ENCODE assay signal across 8 cellular contexts in genomic region chr1:200670215-200671118, GRCh38. TPM values are rescaled to one million over a fixed set of nuclear protein-coding genes. Genes with fewer than 3 reads are reported as not detected.
A peak's percentile ranks its signal among the peaks of the same experiment; 100 is the strongest.
DNase-seq lines count a peak whose midpoint lies in the region; ATAC-seq and TF ChIP-seq lines count a peak whose summit lies in the region.

No MANE protein-coding gene starts in this region.

- TF ChIP-seq CTCF in A673 (conservative IDR thresholded peaks at IDR 0.05; ENCODE audit: low read depth, low read length), result no peak
- no peak for TF ChIP-seq CTCF in GM10266 (IDR thresholded peaks at IDR 0.05; ENCODE audit: control insufficient read depth, insufficient read depth, low read depth, missing control alignments)

- peak; percentile 73 for DNase-seq in A673 (ENCODE audit: low spot score)
- peak; percentile 39 for DNase-seq in GM10266 (ENCODE audit: extremely low spot score)
- DNase-seq in NCI-H2171 treated with DMSO at 0.1 percent for 48 hours (lab: John Stamatoyannopoulos, UW), result peak; percentile 82
- DNase-seq in activated CD4-positive, alpha-beta memory T cell treated with anti-CD3 and anti-CD28 coated beads, Interleukin-2, amount 10 ng/mL, durations not matched to agents 7 days and 5 days, result peak; percentile 27
- peak; percentile 79 for DNase-seq in globus pallidus (ENCODE audit: low spot score)
- peak; percentile 28 for DNase-seq in non-pigmented ciliary epithelial cell (ENCODE audit: low read depth)
- DNase-seq in mesenteric fat pad (ENCODE audit: low spot score), result no peak

- POLR2A ChIA-PET in A673 (lab: Charles Lee; ENCODE audit: low non-redundant PET), result interaction anchor here (0.5 to 0.7 kb wide), 4 partner anchors 88 to 557 kb away, joined by 3 to 13 read pairs (median 6); no protein-coding TSS in a partner anchor
- POLR2A ChIA-PET in activated CD4-positive, alpha-beta memory T cell treated with anti-CD3 and anti-CD28 coated beads, Interleukin-2, amount 10 ng/mL, durations not matched to agents 7 days and 5 days (lab: Charles Lee), result interaction anchor here (0.6 to 5.1 kb wide), 26 partner anchors 9 to 1974 kb away, joined by 3 to 62 read pairs (median 4); partner anchors contain the start of genes KIF14 and KIF21B

- peak overlapping the region; percentile 99 for H3K4me3 Mint-ChIP-seq in activated CD4-positive, alpha-beta memory T cell treated with anti-CD3 and anti-CD28 coated beads, Interleukin-2, amount 10 ng/mL, durations not matched to agents 7 days and 5 days

- peaks cover 37% of the 10 kb centered on the region for H3K4me1 ChIP-seq in A673 (ENCODE audit: insufficient read depth, low read length, poor library complexity, severe bottlenecking)

- peak overlapping the region; percentile 99 for H3K27ac ChIP-seq in A673 (ENCODE audit: low read depth, low read length, poor library complexity, severe bottlenecking)

- CTCF ChIA-PET in A673 (lab: Charles Lee), result interaction anchor here (0.5 to 1.5 kb wide), 5 partner anchors 10 to 627 kb away, joined by 3 to 6 read pairs (median 5); no protein-coding TSS in a partner anchor
- CTCF ChIA-PET in activated CD4-positive, alpha-beta memory T cell treated with anti-CD3 and anti-CD28 coated beads, Interleukin-2, amount 10 ng/mL, durations not matched to agents 7 days and 5 days (lab: Charles Lee), result interaction anchor here (0.6 to 3.9 kb wide), 10 partner anchors 12 to 444 kb away, joined by 3 to 62 read pairs (median 4); partner anchors contain the start of gene KIF14

- H3K9me3 ChIP-seq in A673 (ENCODE audit: low read depth, low read length, poor library complexity, severe bottlenecking), result no peaks in the 10 kb centered on the region

- H3K27ac Mint-ChIP-seq in activated CD4-positive, alpha-beta memory T cell treated with anti-CD3 and anti-CD28 coated beads, Interleukin-2, amount 10 ng/mL, durations not matched to agents 7 days and 5 days, result peak overlapping the region; percentile 93

- H3K27me3 ChIP-seq in A673 (replicated peaks; ENCODE audit: insufficient read depth, low read depth, low read length, poor library complexity), result no peaks in the 10 kb centered on the region

- BruUV-seq in A673 (replicated peaks; lab: Mats Ljungman, UMichigan), result TSS peak; percentile 77

- ATAC-seq in HG02852 (IDR thresholded peaks at IDR 0.05; ENCODE audit: unreplicated experiment), result peak; percentile 21

- H3K36me3 Mint-ChIP-seq in activated CD4-positive, alpha-beta memory T cell treated with anti-CD3 and anti-CD28 coated beads, Interleukin-2, amount 10 ng/mL, durations not matched to agents 7 days and 5 days (ENCODE audit: low read depth), result peaks cover 18% of the 10 kb centered on the region

- H3K36me3 ChIP-seq in A673 (ENCODE audit: insufficient read depth, low read length, poor library complexity, severe bottlenecking), result no peaks in the 10 kb centered on the region

- H3K4me1 Mint-ChIP-seq in activated CD4-positive, alpha-beta memory T cell treated with anti-CD3 and anti-CD28 coated beads, Interleukin-2, amount 10 ng/mL, durations not matched to agents 7 days and 5 days, result peaks cover 36% of the 10 kb centered on the region

- H3K27me3 Mint-ChIP-seq in activated CD4-positive, alpha-beta memory T cell treated with anti-CD3 and anti-CD28 coated beads, Interleukin-2, amount 10 ng/mL, durations not matched to agents 7 days and 5 days, result peaks cover 2% of the 10 kb centered on the region

- intact Hi-C loops in A673 (cut with micrococcal nuclease; ENCODE audit: unreplicated experiment), result loop anchor here (2.0 kb wide), 1 partner anchor 50 kb away; the partner anchor contains the start of gene KIF14

- no peaks in the 10 kb centered on the region for H3K9me3 Mint-ChIP-seq in activated CD4-positive, alpha-beta memory T cell treated with anti-CD3 and anti-CD28 coated beads, Interleukin-2, amount 10 ng/mL, durations not matched to agents 7 days and 5 days

- H3K4me3 ChIP-seq in A673 (ENCODE audit: low read depth, low read length, poor library complexity, severe bottlenecking), result peak overlapping the region; percentile 69

RNA-seq across cellular contexts. Expression of gene DDX59, which starts 0.8 kb away (rescaled TPM):
- 16.0 and 17.4 TPM in 2 replicates for total RNA-seq in A673 (2021)
- total RNA-seq in activated CD4-positive, alpha-beta memory T cell treated with anti-CD3 and anti-CD28 coated beads, Interleukin-2, amount 10 ng/mL, durations not matched to agents 7 days and 5 days, result 10 to 100 TPM; 32.1 to 34.0 TPM
- 17.1 TPM for total RNA-seq in mesenteric fat pad

RNA-seq across cellular contexts. Expression of gene KIF14, which starts 49.9 kb away (rescaled TPM):
- total RNA-seq in A673 (2021) (37.6 and 39.7 TPM in 2 replicates), mesenteric fat pad (0.03 TPM)
- total RNA-seq in activated CD4-positive, alpha-beta memory T cell treated with anti-CD3 and anti-CD28 coated beads, Interleukin-2, amount 10 ng/mL, durations not matched to agents 7 days and 5 days, result 10 to 100 TPM; 28.3 to 30.3 TPM

Comparison
In these comparisons a context has a peak if more than half of its experiments do, and no peak if none do; other contexts are left out.
1. RNA of gene KIF14, which starts 49.9 kb away (total RNA-seq): 37.6 to 39.7 TPM in A673 and 28.3 to 30.3 TPM in activated CD4-positive, alpha-beta memory T cell treated with anti-CD3 and anti-CD28 coated beads, Interleukin-2, amount 10 ng/mL, durations not matched to agents 7 days and 5 days; 0.03 TPM in mesenteric fat pad (single experiment); every median in the first group is over 10 times any median in the second.